In the genomic region with DNA sequence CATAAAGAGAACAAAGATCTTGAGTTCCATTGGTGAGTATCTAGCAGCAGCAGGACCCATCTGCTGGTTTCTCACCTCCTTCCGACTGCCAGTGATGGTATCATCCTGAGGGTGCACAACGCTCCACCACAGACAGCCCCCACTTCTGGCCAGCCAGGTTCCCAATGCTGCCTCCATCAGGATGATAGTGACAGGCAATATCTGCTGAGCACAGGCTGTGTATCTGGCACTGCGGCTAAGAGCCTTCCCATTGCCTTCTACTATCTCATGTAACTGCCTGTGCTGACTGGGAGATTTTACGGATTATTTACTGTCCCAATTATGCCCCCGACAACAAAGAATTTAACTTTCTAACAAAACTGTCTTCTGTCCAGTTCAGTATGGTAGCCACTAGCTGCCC, we compare ENCODE assay signal across 17 cellular contexts.
"Had no signal": no experiment of that assay in that cellular context is flagged by ENCODE, and none has a peak within 500 bp of the region (broad histone marks: within the 10 kb centered on the region; RNA-seq: fewer than 3 reads in every experiment).

No MANE protein-coding gene starts in this region.

- ATAC-seq: effector memory CD8-positive, alpha-beta T cell; foreskin keratinocyte; heart left ventricle; naive thymus-derived CD8-positive, alpha-beta T cell; right cardiac atrium had no signal

- DNase-seq: activated CD4-positive, alpha-beta T cell treated with anti-CD3 and anti-CD28 coated beads for 48 hours; activated CD4-positive, alpha-beta T cell treated with anti-CD3 and anti-CD28 coated beads, Interleukin-2, amount 50 U/mL, for 48 hours; activated CD8-positive, alpha-beta memory T cell treated with anti-CD3 and anti-CD28 coated beads for 24 hours; activated effector memory CD4-positive, alpha-beta T cell treated with Interleukin-2 at 50 U/mL for 16 hours; activated naive CD4-positive, alpha-beta T cell treated with Interleukin-2 at 50 U/mL for 16 hours; brain microvascular endothelial cell; cortex of kidney; effector memory CD8-positive, alpha-beta T cell; foreskin keratinocyte; heart left ventricle; naive thymus-derived CD8-positive, alpha-beta T cell; right cardiac atrium; stimulated activated naive CD4-positive, alpha-beta T cell; SW 1271; T-helper 9 cell had no signal

- H3K27ac ChIP-seq: brain microvascular endothelial cell, foreskin keratinocyte, heart left ventricle, suprapubic skin, tibial nerve had no signal
